Comparison of ENCODE assay signal across 1 cellular context in the genomic region with DNA sequence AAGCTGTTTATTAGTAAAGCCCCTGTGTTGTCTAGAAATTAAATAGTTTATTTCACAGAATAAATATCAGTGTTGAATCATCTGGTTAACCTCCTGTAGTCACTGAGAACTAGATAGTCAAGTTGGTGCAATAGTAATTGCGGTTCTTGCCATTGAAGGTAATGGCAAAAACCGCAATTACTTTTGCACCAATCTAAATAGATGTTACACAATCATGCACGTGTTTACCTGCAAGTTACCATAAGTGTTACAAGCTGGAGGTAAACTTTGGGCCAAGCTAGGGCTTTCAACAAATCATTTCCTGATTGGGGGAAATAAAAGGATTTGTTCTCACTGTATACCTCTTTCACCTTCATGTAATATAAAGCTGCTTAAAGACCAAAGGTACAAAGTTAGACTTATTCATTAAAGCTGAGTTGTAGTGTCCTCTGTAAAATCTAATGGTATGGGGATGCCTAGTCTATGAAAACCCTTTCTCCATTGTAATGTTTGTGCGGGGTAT.
TF ChIP-seq lines count a peak whose summit lies in the region.

No MANE protein-coding gene starts in this region.

TF ChIP-seq in K562, 482 proteins besides CTCF, POLR2A, EP300 and RAD21 (continued from another document):
- TF ChIP-seq, protein P1, sequence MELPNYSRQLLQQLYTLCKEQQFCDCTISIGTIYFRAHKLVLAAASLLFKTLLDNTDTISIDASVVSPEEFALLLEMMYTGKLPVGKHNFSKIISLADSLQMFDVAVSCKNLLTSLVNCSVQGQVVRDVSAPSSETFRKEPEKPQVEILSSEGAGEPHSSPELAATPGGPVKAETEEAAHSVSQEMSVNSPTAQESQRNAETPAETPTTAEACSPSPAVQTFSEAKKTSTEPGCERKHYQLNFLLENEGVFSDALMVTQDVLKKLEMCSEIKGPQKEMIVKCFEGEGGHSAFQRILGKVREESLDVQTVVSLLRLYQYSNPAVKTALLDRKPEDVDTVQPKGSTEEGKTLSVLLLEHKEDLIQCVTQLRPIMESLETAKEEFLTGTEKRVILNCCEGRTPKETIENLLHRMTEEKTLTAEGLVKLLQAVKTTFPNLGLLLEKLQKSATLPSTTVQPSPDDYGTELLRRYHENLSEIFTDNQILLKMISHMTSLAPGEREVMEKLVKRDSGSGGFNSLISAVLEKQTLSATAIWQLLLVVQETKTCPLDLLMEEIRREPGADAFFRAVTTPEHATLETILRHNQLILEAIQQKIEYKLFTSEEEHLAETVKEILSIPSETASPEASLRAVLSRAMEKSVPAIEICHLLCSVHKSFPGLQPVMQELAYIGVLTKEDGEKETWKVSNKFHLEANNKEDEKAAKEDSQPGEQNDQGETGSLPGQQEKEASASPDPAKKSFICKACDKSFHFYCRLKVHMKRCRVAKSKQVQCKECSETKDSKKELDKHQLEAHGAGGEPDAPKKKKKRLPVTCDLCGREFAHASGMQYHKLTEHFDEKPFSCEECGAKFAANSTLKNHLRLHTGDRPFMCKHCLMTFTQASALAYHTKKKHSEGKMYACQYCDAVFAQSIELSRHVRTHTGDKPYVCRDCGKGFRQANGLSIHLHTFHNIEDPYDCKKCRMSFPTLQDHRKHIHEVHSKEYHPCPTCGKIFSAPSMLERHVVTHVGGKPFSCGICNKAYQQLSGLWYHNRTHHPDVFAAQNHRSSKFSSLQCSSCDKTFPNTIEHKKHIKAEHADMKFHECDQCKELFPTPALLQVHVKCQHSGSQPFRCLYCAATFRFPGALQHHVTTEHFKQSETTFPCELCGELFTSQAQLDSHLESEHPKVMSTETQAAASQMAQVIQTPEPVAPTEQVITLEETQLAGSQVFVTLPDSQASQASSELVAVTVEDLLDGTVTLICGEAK (IDR thresholded peaks at IDR 0.05): peak; percentile 75
- TF ChIP-seq, protein P1 (CRISPR knock-in tag; IDR thresholded peaks at IDR 0.05): no peak
- TF ChIP-seq ZNF778 (CRISPR knock-in tag; IDR thresholded peaks at IDR 0.05) (no peak), CEBPG (CRISPR knock-in tag; IDR thresholded peaks at IDR 0.05) (no peak), CEBPG (tag; conservative IDR thresholded peaks at IDR 0.05 in 1 of 2, IDR thresholded peaks at IDR 0.05 in 1 of 2) (peak in 1 of 2 experiments; percentile 59; a peak in 2 of 4 replicates), RUNX1 (IDR thresholded peaks at IDR 0.05; ENCODE audit: low read depth) (no peak), CEBPB (tag; IDR thresholded peaks at IDR 0.05) (peak; percentile 86), SIN3B (IDR thresholded peaks at IDR 0.05; ENCODE audit: low read depth) (no peak)
- TF ChIP-seq, protein P2, sequence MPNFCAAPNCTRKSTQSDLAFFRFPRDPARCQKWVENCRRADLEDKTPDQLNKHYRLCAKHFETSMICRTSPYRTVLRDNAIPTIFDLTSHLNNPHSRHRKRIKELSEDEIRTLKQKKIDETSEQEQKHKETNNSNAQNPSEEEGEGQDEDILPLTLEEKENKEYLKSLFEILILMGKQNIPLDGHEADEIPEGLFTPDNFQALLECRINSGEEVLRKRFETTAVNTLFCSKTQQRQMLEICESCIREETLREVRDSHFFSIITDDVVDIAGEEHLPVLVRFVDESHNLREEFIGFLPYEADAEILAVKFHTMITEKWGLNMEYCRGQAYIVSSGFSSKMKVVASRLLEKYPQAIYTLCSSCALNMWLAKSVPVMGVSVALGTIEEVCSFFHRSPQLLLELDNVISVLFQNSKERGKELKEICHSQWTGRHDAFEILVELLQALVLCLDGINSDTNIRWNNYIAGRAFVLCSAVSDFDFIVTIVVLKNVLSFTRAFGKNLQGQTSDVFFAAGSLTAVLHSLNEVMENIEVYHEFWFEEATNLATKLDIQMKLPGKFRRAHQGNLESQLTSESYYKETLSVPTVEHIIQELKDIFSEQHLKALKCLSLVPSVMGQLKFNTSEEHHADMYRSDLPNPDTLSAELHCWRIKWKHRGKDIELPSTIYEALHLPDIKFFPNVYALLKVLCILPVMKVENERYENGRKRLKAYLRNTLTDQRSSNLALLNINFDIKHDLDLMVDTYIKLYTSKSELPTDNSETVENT (CRISPR knock-in tag; IDR thresholded peaks at IDR 0.05): no peak
- TF ChIP-seq, protein P3, sequence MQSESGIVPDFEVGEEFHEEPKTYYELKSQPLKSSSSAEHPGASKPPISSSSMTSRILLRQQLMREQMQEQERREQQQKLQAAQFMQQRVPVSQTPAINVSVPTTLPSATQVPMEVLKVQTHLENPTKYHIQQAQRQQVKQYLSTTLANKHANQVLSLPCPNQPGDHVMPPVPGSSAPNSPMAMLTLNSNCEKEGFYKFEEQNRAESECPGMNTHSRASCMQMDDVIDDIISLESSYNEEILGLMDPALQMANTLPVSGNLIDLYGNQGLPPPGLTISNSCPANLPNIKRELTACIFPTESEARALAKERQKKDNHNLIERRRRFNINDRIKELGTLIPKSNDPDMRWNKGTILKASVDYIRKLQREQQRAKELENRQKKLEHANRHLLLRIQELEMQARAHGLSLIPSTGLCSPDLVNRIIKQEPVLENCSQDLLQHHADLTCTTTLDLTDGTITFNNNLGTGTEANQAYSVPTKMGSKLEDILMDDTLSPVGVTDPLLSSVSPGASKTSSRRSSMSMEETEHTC (IDR thresholded peaks at IDR 0.05): no peak
- TF ChIP-seq, protein P4, sequence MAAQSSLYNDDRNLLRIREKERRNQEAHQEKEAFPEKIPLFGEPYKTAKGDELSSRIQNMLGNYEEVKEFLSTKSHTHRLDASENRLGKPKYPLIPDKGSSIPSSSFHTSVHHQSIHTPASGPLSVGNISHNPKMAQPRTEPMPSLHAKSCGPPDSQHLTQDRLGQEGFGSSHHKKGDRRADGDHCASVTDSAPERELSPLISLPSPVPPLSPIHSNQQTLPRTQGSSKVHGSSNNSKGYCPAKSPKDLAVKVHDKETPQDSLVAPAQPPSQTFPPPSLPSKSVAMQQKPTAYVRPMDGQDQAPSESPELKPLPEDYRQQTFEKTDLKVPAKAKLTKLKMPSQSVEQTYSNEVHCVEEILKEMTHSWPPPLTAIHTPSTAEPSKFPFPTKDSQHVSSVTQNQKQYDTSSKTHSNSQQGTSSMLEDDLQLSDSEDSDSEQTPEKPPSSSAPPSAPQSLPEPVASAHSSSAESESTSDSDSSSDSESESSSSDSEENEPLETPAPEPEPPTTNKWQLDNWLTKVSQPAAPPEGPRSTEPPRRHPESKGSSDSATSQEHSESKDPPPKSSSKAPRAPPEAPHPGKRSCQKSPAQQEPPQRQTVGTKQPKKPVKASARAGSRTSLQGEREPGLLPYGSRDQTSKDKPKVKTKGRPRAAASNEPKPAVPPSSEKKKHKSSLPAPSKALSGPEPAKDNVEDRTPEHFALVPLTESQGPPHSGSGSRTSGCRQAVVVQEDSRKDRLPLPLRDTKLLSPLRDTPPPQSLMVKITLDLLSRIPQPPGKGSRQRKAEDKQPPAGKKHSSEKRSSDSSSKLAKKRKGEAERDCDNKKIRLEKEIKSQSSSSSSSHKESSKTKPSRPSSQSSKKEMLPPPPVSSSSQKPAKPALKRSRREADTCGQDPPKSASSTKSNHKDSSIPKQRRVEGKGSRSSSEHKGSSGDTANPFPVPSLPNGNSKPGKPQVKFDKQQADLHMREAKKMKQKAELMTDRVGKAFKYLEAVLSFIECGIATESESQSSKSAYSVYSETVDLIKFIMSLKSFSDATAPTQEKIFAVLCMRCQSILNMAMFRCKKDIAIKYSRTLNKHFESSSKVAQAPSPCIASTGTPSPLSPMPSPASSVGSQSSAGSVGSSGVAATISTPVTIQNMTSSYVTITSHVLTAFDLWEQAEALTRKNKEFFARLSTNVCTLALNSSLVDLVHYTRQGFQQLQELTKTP (IDR thresholded peaks at IDR 0.05; ENCODE audit: low read depth in 1 of 2, partially characterized antibody in 2 of 2): no peak
- TF ChIP-seq, protein P5, sequence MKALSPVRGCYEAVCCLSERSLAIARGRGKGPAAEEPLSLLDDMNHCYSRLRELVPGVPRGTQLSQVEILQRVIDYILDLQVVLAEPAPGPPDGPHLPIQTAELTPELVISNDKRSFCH (CRISPR knock-in tag; IDR thresholded peaks at IDR 0.05): no peak
- TF ChIP-seq, protein P5 (tag; IDR thresholded peaks at IDR 0.05): no peak
